35 cellular contexts compared by ENCODE assay signal in the genomic region with DNA sequence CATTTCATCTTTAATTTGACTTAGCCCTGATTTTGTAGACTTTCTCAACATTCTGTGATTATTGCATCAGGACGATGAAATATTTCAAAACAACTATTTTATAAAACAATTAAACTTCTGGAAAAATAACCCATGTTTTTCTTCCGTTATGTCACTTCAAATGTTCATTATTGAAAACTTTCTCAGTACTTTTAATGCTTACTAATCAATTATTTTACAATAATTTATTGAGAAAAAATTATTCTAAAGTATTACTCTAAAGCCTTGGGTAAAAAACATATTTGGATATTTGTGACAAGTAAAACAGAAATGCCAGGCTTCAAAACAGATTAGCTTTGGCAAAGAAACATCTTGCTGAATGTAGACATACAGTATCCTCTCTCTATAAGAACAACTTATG.
"Had no signal": no experiment of that assay in that cellular context is flagged by ENCODE, and none has a peak within 500 bp of the region (broad histone marks: within the 10 kb centered on the region; RNA-seq: fewer than 3 reads in every experiment).

No MANE protein-coding gene starts in this region.

- H3K36me3 ChIP-seq: adrenal gland, ascending aorta, breast epithelium, cardiac muscle cell, colonic mucosa, gastroesophageal sphincter, heart right ventricle had no signal

- H3K9me3 Mint-ChIP-seq: activated CD4-positive, alpha-beta memory T cell treated with anti-CD3 and anti-CD28 coated beads, Interleukin-2, amount 10 ng/mL, durations not matched to agents 7 days and 5 days; activated CD4-positive, alpha-beta T cell treated with anti-CD3 and anti-CD28 coated beads, Interleukin-2, amount 10 ng/mL, durations not matched to agents 7 days and 5 days; activated T-cell treated with anti-CD3 and anti-CD28 coated beads, Interleukin-2, amount 50 U/mL, for 4 hours; activated T-helper 17 cell treated with anti-CD3 and anti-CD28 coated beads, Interleukin-2, amount 50 U/mL, for 72 hours; endodermal cell; T-helper 2 cell treated with Interferon-gamma antibody and Interleukin-4, amounts not matched to agents 5 μg/mL and 100 μg/mL, for 36 hours; WTC11 had no signal

- H3K4me1 Mint-ChIP-seq: activated T-helper 17 cell treated with anti-CD3 and anti-CD28 coated beads, Interleukin-2, amount 50 U/mL, for 72 hours; WTC11 had no signal

- DNase-seq: activated CD4-positive, alpha-beta memory T cell treated with anti-CD3 and anti-CD28 coated beads, Interleukin-2, amount 10 ng/mL, durations not matched to agents 7 days and 5 days; activated CD4-positive, alpha-beta T cell treated with anti-CD3 and anti-CD28 coated beads for 1 hour; activated CD4-positive, alpha-beta T cell treated with anti-CD3 and anti-CD28 coated beads for 4 hours; activated CD4-positive, alpha-beta T cell treated with anti-CD3 and anti-CD28 coated beads, Interleukin-2, amount 10 ng/mL, durations not matched to agents 7 days and 5 days; activated CD4-positive, alpha-beta T cell treated with anti-CD3 and anti-CD28 coated beads, Interleukin-2, amount 50 U/mL, for 4 hours; activated CD8-positive, alpha-beta memory T cell treated with anti-CD3 and anti-CD28 coated beads, Interleukin-2, amount 50 U/mL, for 48 hours; activated effector memory CD4-positive, alpha-beta T cell treated with Interleukin-2 at 50 U/mL for 16 hours; activated gamma-delta T cell treated with Interleukin-2 at 50 U/mL for 16 hours; activated naive CD4-positive, alpha-beta T cell treated with anti-CD3 and anti-CD28 coated beads, Interleukin-2, amount 50 U/mL, for 16 hours; activated naive CD4-positive, alpha-beta T cell treated with Interleukin-2 at 50 U/mL for 16 hours; activated T-cell treated with anti-CD3 and anti-CD28 coated beads for 4 hours; activated T-cell treated with anti-CD3 and anti-CD28 coated beads, Interleukin-2, amount 50 U/mL, for 4 hours; adrenal gland; amygdala; central memory CD4-positive, alpha-beta T cell; cerebellar nuclear complex; colonic mucosa; effector memory CD4-positive, alpha-beta T cell; endodermal cell; foreskin melanocyte; heart right ventricle; T-helper 1 cell; T-helper 17 cell; T1000 had no signal

- H3K27ac ChIP-seq: adrenal gland, ascending aorta, breast epithelium, cardiac muscle cell, colonic mucosa, gastroesophageal sphincter, heart right ventricle, VCaP had no signal

- H3K4me3 Mint-ChIP-seq: activated CD4-positive, alpha-beta memory T cell treated with anti-CD3 and anti-CD28 coated beads, Interleukin-2, amount 10 ng/mL, durations not matched to agents 7 days and 5 days; activated CD4-positive, alpha-beta T cell treated with anti-CD3 and anti-CD28 coated beads, Interleukin-2, amount 10 ng/mL, durations not matched to agents 7 days and 5 days; activated naive CD8-positive, alpha-beta T cell; activated T-cell treated with anti-CD3 and anti-CD28 coated beads, Interleukin-2, amount 50 U/mL, for 4 hours; activated T-helper 17 cell treated with anti-CD3 and anti-CD28 coated beads, Interleukin-2, amount 50 U/mL, for 72 hours; brain; endodermal cell; T-helper 17 cell; T-helper 2 cell treated with Interferon-gamma antibody and Interleukin-4, amounts not matched to agents 5 μg/mL and 100 μg/mL, for 36 hours; WTC11 had no signal

- H3K36me3 Mint-ChIP-seq: activated naive CD8-positive, alpha-beta T cell; brain; WTC11 had no signal

- ATAC-seq: activated T-cell treated with anti-CD3 and anti-CD28 coated beads, Interleukin-2, amount 50 U/mL, for 4 hours; activated T-helper 17 cell treated with anti-CD3 and anti-CD28 coated beads, Interleukin-2, amount 50 U/mL, for 72 hours; esophagus mucosa; gastroesophageal sphincter; heart right ventricle; T-helper 17 cell; WTC11 had no signal

- H3K27me3 Mint-ChIP-seq: activated naive CD8-positive, alpha-beta T cell had no signal

- H3K4me1 ChIP-seq: breast epithelium had no signal

- H3K27ac Mint-ChIP-seq: activated CD4-positive, alpha-beta memory T cell treated with anti-CD3 and anti-CD28 coated beads, Interleukin-2, amount 10 ng/mL, durations not matched to agents 7 days and 5 days; activated CD4-positive, alpha-beta T cell treated with anti-CD3 and anti-CD28 coated beads, Interleukin-2, amount 10 ng/mL, durations not matched to agents 7 days and 5 days; activated naive CD8-positive, alpha-beta T cell; activated T-helper 17 cell treated with anti-CD3 and anti-CD28 coated beads, Interleukin-2, amount 50 U/mL, for 72 hours; brain; endodermal cell; T-helper 2 cell treated with Interferon-gamma antibody and Interleukin-4, amounts not matched to agents 5 μg/mL and 100 μg/mL, for 36 hours; WTC11 had no signal

- H3K27me3 ChIP-seq: adrenal gland, ascending aorta, breast epithelium, cardiac muscle cell, colonic mucosa, gastroesophageal sphincter, heart right ventricle had no signal

- H3K4me3 ChIP-seq: adrenal gland, ascending aorta, breast epithelium, cardiac muscle cell, colonic mucosa, gastroesophageal sphincter, heart right ventricle had no signal

- H3K9me3 ChIP-seq: adrenal gland, ascending aorta, breast epithelium, colonic mucosa, gastroesophageal sphincter, heart right ventricle had no signal
